Comparison of ENCODE assay signal across 28 cellular contexts in genomic region chrX:96752776-96753175, GRCh38.
DNase-seq lines count a peak whose midpoint lies in the region; ATAC-seq and TF ChIP-seq lines count a peak whose summit lies in the region.
"Had no signal": no experiment of that assay in that cellular context is flagged by ENCODE, and none has a peak within 500 bp of the region (broad histone marks: within the 10 kb centered on the region; RNA-seq: fewer than 3 reads in every experiment).

No MANE protein-coding gene starts in this region.

- CTCF ChIA-PET in Caco-2 (lab: Charles Lee) = no interaction called here

- H3K27ac Mint-ChIP-seq in Caco-2 (ENCODE audit: unreplicated experiment) (peak overlapping the region; percentile 61), T-helper 17 cell (peak overlapping the region; percentile 77), neural crest cell (ENCODE audit: unreplicated experiment) (peak overlapping the region; percentile 52), type B pancreatic cell (no peak overlapping the region)
- H3K27ac Mint-ChIP-seq: activated naive CD4-positive, alpha-beta T cell treated with anti-CD3 and anti-CD28 coated beads, Interleukin-2, amount 10 ng/mL, durations not matched to agents 7 days and 5 days; activated T-helper 17 cell treated with anti-CD3 and anti-CD28 coated beads, Interleukin-2, amount 50 U/mL, for 72 hours; CD8-positive, alpha-beta T cell had no signal

- DNase-seq in Caco-2 = no peak
- no peak for DNase-seq in T-helper 17 cell
- peak; percentile 3 for DNase-seq in iPS-NIHi11 (ENCODE audit: low spot score)
- DNase-seq in neural crest cell (ENCODE audit: low read depth, low spot score) = no peak
- DNase-seq in SIG-M5 treated with dmso at 0.1 percent for 504 hours (lab: John Stamatoyannopoulos, UW; ENCODE audit: unreplicated experiment) = no peak
- DNase-seq in posterior vena cava (ENCODE audit: low spot score) = no peak
- DNase-seq in type B pancreatic cell (ENCODE audit: extremely low spot score, unreplicated experiment) = no peak
- DNase-seq: activated CD4-positive, alpha-beta T cell treated with anti-CD3 and anti-CD28 coated beads for 4 hours; activated naive CD4-positive, alpha-beta T cell treated with anti-CD3 and anti-CD28 coated beads, Interleukin-2, amount 10 ng/mL, durations not matched to agents 7 days and 5 days; adrenal gland; BE2C; CD8-positive, alpha-beta T cell; MM.1S; NCI-H2081; NCI-H345; NCI-H748 treated with DMSO at 0.1 percent for 48 hours; ovary; SIG-M5; stimulated activated CD4-positive, alpha-beta T cell treated with anti-CD3 and anti-CD28 coated beads, Interleukin-1b, Interleukin-23, amount 100 ng/mL, for 48 hours; stimulated activated naive CD4-positive, alpha-beta T cell treated with Interleukin-2 at 50 U/mL for 16 hours; SW 1271; T1000; WERI-Rb-1 had no signal

- no peaks in the 10 kb centered on the region for H3K9me3 Mint-ChIP-seq in Caco-2 (ENCODE audit: unreplicated experiment)
- peaks cover 5% of the 10 kb centered on the region for H3K9me3 Mint-ChIP-seq in neural crest cell
- no peaks in the 10 kb centered on the region for H3K9me3 Mint-ChIP-seq in type B pancreatic cell
- H3K9me3 Mint-ChIP-seq: activated naive CD4-positive, alpha-beta T cell treated with anti-CD3 and anti-CD28 coated beads, Interleukin-2, amount 10 ng/mL, durations not matched to agents 7 days and 5 days; activated T-helper 17 cell treated with anti-CD3 and anti-CD28 coated beads, Interleukin-2, amount 50 U/mL, for 72 hours; CD8-positive, alpha-beta T cell had no signal

- H3K4me3 Mint-ChIP-seq in Caco-2 (ENCODE audit: unreplicated experiment) (peak overlapping the region; percentile 25), T-helper 17 cell (no peak overlapping the region), neural crest cell (no peak overlapping the region), type B pancreatic cell (no peak overlapping the region)
- H3K4me3 Mint-ChIP-seq: activated naive CD4-positive, alpha-beta T cell treated with anti-CD3 and anti-CD28 coated beads, Interleukin-2, amount 10 ng/mL, durations not matched to agents 7 days and 5 days; activated T-helper 17 cell treated with anti-CD3 and anti-CD28 coated beads, Interleukin-2, amount 50 U/mL, for 72 hours; CD8-positive, alpha-beta T cell; nephron had no signal

- no peak overlapping the region for H3K4me3 ChIP-seq in Caco-2 (ENCODE audit: low read depth, low read length)
- H3K4me3 ChIP-seq: adrenal gland, GM12878, ovary, right atrium auricular region had no signal

- no TSS peak for BruUV-seq in Caco-2 (replicated peaks; lab: Mats Ljungman, UMichigan)

- H3K27me3 Mint-ChIP-seq in Caco-2 (ENCODE audit: insufficient read depth, unreplicated experiment) (no peaks in the 10 kb centered on the region), T-helper 17 cell (no peaks in the 10 kb centered on the region), neural crest cell (ENCODE audit: low read depth) (no peaks in the 10 kb centered on the region), type B pancreatic cell (no peaks in the 10 kb centered on the region)
- H3K27me3 Mint-ChIP-seq: activated naive CD4-positive, alpha-beta T cell treated with anti-CD3 and anti-CD28 coated beads, Interleukin-2, amount 10 ng/mL, durations not matched to agents 7 days and 5 days; activated T-helper 17 cell treated with anti-CD3 and anti-CD28 coated beads, Interleukin-2, amount 50 U/mL, for 72 hours had no signal

- TF ChIP-seq CTCF in Caco-2 (IDR thresholded peaks at IDR 0.05; ENCODE audit: insufficient read depth in 1 of 2, low read depth in 1 of 2, low read length in 1 of 2, severe bottlenecking in 1 of 2, unreplicated experiment in 1 of 2) (no peak), neural crest cell (conservative IDR thresholded peaks at IDR 0.05) (no peak), type B pancreatic cell (conservative IDR thresholded peaks at IDR 0.05) (no peak)

- ATAC-seq in T-helper 17 cell = no peak
- ATAC-seq: activated T-helper 17 cell treated with anti-CD3 and anti-CD28 coated beads, Interleukin-2, amount 50 U/mL, for 72 hours; CD8-positive, alpha-beta T cell; GM12878; Panc1 had no signal

- H3K4me1 Mint-ChIP-seq in Caco-2 (ENCODE audit: low read depth, unreplicated experiment) (peaks cover 11% of the 10 kb centered on the region), T-helper 17 cell (peaks cover 3% of the 10 kb centered on the region), neural crest cell (no peaks in the 10 kb centered on the region), type B pancreatic cell (ENCODE audit: unreplicated experiment) (peaks cover 6% of the 10 kb centered on the region)
- H3K4me1 Mint-ChIP-seq: activated naive CD4-positive, alpha-beta T cell treated with anti-CD3 and anti-CD28 coated beads, Interleukin-2, amount 10 ng/mL, durations not matched to agents 7 days and 5 days; activated T-helper 17 cell treated with anti-CD3 and anti-CD28 coated beads, Interleukin-2, amount 50 U/mL, for 72 hours; nephron had no signal

- POLR2A ChIA-PET in Caco-2 (lab: Charles Lee) = no interaction called here

- H3K9me3 ChIP-seq in Caco-2 (no peaks in the 10 kb centered on the region), T-helper 17 cell (ENCODE audit: control insufficient read depth, low read length, poor library complexity, severe bottlenecking) (no peaks in the 10 kb centered on the region)
- H3K9me3 ChIP-seq: adrenal gland, BE2C, ovary, right atrium auricular region had no signal

- no peaks in the 10 kb centered on the region for H3K36me3 ChIP-seq in Caco-2 (ENCODE audit: control insufficient read depth, insufficient read depth, low read length)
- H3K36me3 ChIP-seq: adrenal gland, BE2C, ovary, right atrium auricular region, WERI-Rb-1 had no signal

- no peaks in the 10 kb centered on the region for H3K27me3 ChIP-seq in Caco-2 (replicated peaks; ENCODE audit: control insufficient read depth, insufficient read depth, low read length)
- H3K27me3 ChIP-seq: BE2C, ovary, right atrium auricular region had no signal

- peaks cover 5% of the 10 kb centered on the region for H3K36me3 Mint-ChIP-seq in Caco-2 (ENCODE audit: insufficient read depth, unreplicated experiment)
- no peaks in the 10 kb centered on the region for H3K36me3 Mint-ChIP-seq in T-helper 17 cell (ENCODE audit: low read depth)
- peaks cover 12% of the 10 kb centered on the region for H3K36me3 Mint-ChIP-seq in neural crest cell (ENCODE audit: low read depth)
- peaks cover 20% of the 10 kb centered on the region for H3K36me3 Mint-ChIP-seq in type B pancreatic cell

- peaks cover 11% of the 10 kb centered on the region for H3K4me1 ChIP-seq in Caco-2
- H3K4me1 ChIP-seq: adrenal gland, BE2C, right atrium auricular region had no signal

- intact Hi-C loops in Caco-2 (cut with micrococcal nuclease; ENCODE audit: unreplicated experiment) = no loop called here
- intact Hi-C loops in posterior vena cava (cut with DNase I) = no loop called here
